ENCODE assay signal across 9 cellular contexts in the genomic region with DNA sequence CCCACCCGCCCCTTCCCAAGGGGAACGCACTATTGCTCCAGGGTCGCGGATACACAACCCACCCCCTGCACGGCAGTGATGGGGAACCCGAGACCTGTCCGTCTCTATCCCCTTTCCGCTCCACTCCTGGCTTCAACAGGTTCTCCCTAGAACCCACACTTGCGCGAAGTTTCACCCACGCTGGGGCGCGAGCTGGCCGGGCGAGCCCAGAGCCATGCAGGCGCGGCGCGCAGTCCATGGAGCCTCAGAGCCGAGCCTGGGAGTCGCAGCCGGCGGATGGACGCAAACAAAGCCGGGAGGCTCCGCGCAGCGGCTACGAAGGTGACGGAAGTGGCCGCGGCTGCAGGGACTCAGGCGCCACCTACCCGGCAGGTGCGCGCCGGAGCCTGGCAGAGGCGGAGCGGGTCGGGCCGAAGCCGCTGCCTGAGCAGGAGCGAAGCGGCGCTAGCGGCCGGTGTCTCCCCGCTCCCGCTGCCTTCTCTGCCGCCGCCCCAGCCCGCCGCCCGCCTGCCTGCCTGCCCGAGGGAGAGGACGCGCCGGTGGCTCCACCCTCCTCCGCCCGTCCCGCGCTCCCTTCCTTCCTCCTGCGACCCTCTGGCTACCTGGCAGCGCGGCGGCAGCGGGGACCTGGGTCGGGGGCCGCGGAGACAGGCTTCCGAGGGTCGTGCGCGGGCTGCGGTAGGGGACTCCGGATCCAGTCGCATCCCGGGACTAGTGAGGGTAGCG. TPM values are rescaled to one million over a fixed set of nuclear protein-coding genes. Genes with fewer than 3 reads are reported as not detected.
DNase-seq lines count a peak whose midpoint lies in the region; ATAC-seq, FAIRE-seq and TF ChIP-seq lines count a peak whose summit lies in the region.
"Had no signal": no experiment of that assay in that cellular context is flagged by ENCODE, and none has a peak within 500 bp of the region (broad histone marks: within the 10 kb centered on the region; RNA-seq: fewer than 3 reads in every experiment).

No MANE protein-coding gene starts in this region.

- no peak overlapping the region for H3K27ac ChIP-seq in keratinocyte (ENCODE audit: control insufficient read depth, insufficient read depth, low read length)

- peaks cover 2% of the 10 kb centered on the region for H3K9me3 ChIP-seq in keratinocyte (ENCODE audit: control insufficient read depth, low read depth, low read length)

- H3K4me3 Mint-ChIP-seq in activated T-cell treated with anti-CD3 and anti-CD28 coated beads, Interleukin-2, amount 50 U/mL, for 72 hours = peak overlapping the region; percentile 70 to 85
- peak overlapping the region; percentile 73 for H3K4me3 Mint-ChIP-seq in type B pancreatic cell

- H3K4me3 ChIP-seq in keratinocyte (ENCODE audit: control insufficient read depth in 2 of 3, extremely low read depth in 1 of 3, insufficient read depth in 2 of 3, low read depth in 1 of 3, low read length in 3 of 3) = peak overlapping the region; percentile 13 to 19 (median 14)

- peaks cover 40% of the 10 kb centered on the region for H3K27me3 Mint-ChIP-seq in activated T-cell treated with anti-CD3 and anti-CD28 coated beads, Interleukin-2, amount 50 U/mL, for 72 hours (ENCODE audit: low read depth)
- peaks cover 91% of the 10 kb centered on the region for H3K27me3 Mint-ChIP-seq in type B pancreatic cell

- ATAC-seq in activated T-cell treated with anti-CD3 and anti-CD28 coated beads, Interleukin-2, amount 50 U/mL, for 72 hours (replicated peaks in 1 of 2) = peak; percentile 70 to 76
- ATAC-seq in HG02885 (IDR thresholded peaks at IDR 0.05; ENCODE audit: poor library complexity, unreplicated experiment) = no peak
- ATAC-seq in GM21576 (IDR thresholded peaks at IDR 0.05; ENCODE audit: unreplicated experiment) = no peak

- no peak overlapping the region for H3K27ac Mint-ChIP-seq in activated T-cell treated with anti-CD3 and anti-CD28 coated beads, Interleukin-2, amount 50 U/mL, for 72 hours
- no peak overlapping the region for H3K27ac Mint-ChIP-seq in type B pancreatic cell

- no peaks in the 10 kb centered on the region for H3K79me2 ChIP-seq in keratinocyte (ENCODE audit: control insufficient read depth, insufficient read depth, low read length)

- peaks cover 0 to 7% of the 10 kb centered on the region in 2 donors for H3K36me3 Mint-ChIP-seq in activated T-cell treated with anti-CD3 and anti-CD28 coated beads, Interleukin-2, amount 50 U/mL, for 72 hours (ENCODE audit: insufficient read depth in 2 of 2)
- peaks cover 8% of the 10 kb centered on the region for H3K36me3 Mint-ChIP-seq in type B pancreatic cell

- peaks cover 55% of the 10 kb centered on the region for H3K27me3 ChIP-seq in keratinocyte (ENCODE audit: control insufficient read depth, extremely low read depth, insufficient read depth, low read length)

- H4K20me1 ChIP-seq in keratinocyte (ENCODE audit: control insufficient read depth, extremely low read depth, insufficient read depth, low read length) = peaks cover 2% of the 10 kb centered on the region

- no peak for FAIRE-seq in keratinocyte (lab: Jason Lieb, UNC)
- FAIRE-seq: TTC549 had no signal

- no peaks in the 10 kb centered on the region for H3K4me1 Mint-ChIP-seq in activated T-cell treated with anti-CD3 and anti-CD28 coated beads, Interleukin-2, amount 50 U/mL, for 72 hours (ENCODE audit: low read depth)
- peaks cover 4% of the 10 kb centered on the region for H3K4me1 Mint-ChIP-seq in type B pancreatic cell (ENCODE audit: unreplicated experiment)

- peaks cover 9% of the 10 kb centered on the region for H3K4me1 ChIP-seq in keratinocyte (ENCODE audit: control insufficient read depth, extremely low read depth, insufficient read depth, low read length)

- H3K36me3 ChIP-seq in keratinocyte (ENCODE audit: control insufficient read depth in 2 of 2, extremely low read depth in 1 of 2, insufficient read depth in 2 of 2, low read length in 2 of 2) = no peaks in the 10 kb centered on the region

- TF ChIP-seq POLR2A in erythroblast (IDR thresholded peaks at IDR 0.05; ENCODE audit: low read length) = no peak

- no peak overlapping the region for H3K9ac ChIP-seq in keratinocyte (ENCODE audit: control insufficient read depth, extremely low read depth, insufficient read depth, low read length)

- DNase-seq in stimulated activated CD4-positive, alpha-beta T cell treated with anti-CD3 and anti-CD28 coated beads, Interleukin-15, amount 100 ng/mL, for 24 hours = peak; percentile 64
- no peak for DNase-seq in stimulated activated CD4-positive, alpha-beta T cell treated with anti-CD3 and anti-CD28 coated beads, Interleukin-4, amount 100 ng/mL, for 24 hours
- DNase-seq in activated T-cell treated with anti-CD3 and anti-CD28 coated beads, Interleukin-2, amount 50 U/mL, for 72 hours = peak; percentile 50
- no peak for DNase-seq in keratinocyte (ENCODE audit: low read depth, low spot score)
- DNase-seq in type B pancreatic cell (ENCODE audit: extremely low spot score, unreplicated experiment) = no peak
- no peak for DNase-seq in erythroblast (lab: John Stamatoyannopoulos, UW)

- dilution Hi-C loops in keratinocyte (cut with MboI; ENCODE audit: extremely low pct_ligation_motif_present, low sequenced_read_pairs) = no loop called here

- H3K9me1 ChIP-seq in keratinocyte (ENCODE audit: control insufficient read depth, extremely low read depth, insufficient read depth, low read length) = no peaks in the 10 kb centered on the region

- peak in 1 of 3 experiments; percentile 12 for TF ChIP-seq CTCF in keratinocyte (optimal IDR thresholded peaks at IDR 0.05 in 1 of 3, IDR thresholded peaks at IDR 0.05 in 1 of 3, conservative IDR thresholded peaks at IDR 0.05 in 1 of 3; ENCODE audit: extremely low read depth in 1 of 3, insufficient read depth in 2 of 3, low read length in 3 of 3)
- TF ChIP-seq CTCF in type B pancreatic cell (conservative IDR thresholded peaks at IDR 0.05) = no peak

- peaks cover 1 to 7% of the 10 kb centered on the region in 2 donors for H3K9me3 Mint-ChIP-seq in activated T-cell treated with anti-CD3 and anti-CD28 coated beads, Interleukin-2, amount 50 U/mL, for 72 hours
- H3K9me3 Mint-ChIP-seq in type B pancreatic cell = peaks cover 4% of the 10 kb centered on the region

- peak overlapping the region; percentile 64 for H3K4me2 ChIP-seq in keratinocyte (ENCODE audit: control insufficient read depth, extremely low read depth, insufficient read depth, low read depth, low read length)

- H2AFZ ChIP-seq in keratinocyte (ENCODE audit: control insufficient read depth, low read length) = no peak overlapping the region

RNA-seq across cellular contexts. Expression of a gene that starts 14.0 kb away (rescaled TPM):
- not detected for total RNA-seq in activated T-cell treated with anti-CD3 and anti-CD28 coated beads, Interleukin-2, amount 50 U/mL, for 72 hours
- not detected in 3 replicates for polyA plus RNA-seq in keratinocyte
- polyA plus RNA-seq in keratinocyte (2011; ENCODE audit: low read depth) = not detected
- not detected in 2 replicates for polyA plus RNA-seq in keratinocyte (2011; cell fraction: cytosol; rRNA removed)
- not detected in 2 replicates for polyA plus RNA-seq in keratinocyte (2011; cell fraction: nucleus; rRNA removed)
- not detected in 2 replicates for polyA plus RNA-seq in keratinocyte (2012; ENCODE audit: low replicate concordance)
- not detected in 3 replicates for polyA minus RNA-seq in keratinocyte
- polyA minus RNA-seq in keratinocyte (2011; cell fraction: cytosol; rRNA and poly(A)+ RNA removed) = not detected
- polyA minus RNA-seq in keratinocyte (2011; cell fraction: nucleus; rRNA and poly(A)+ RNA removed) = not detected in 2 replicates
- 0.14 and 0.88 TPM in 2 replicates for total RNA-seq in type B pancreatic cell (ENCODE audit: low replicate concordance)

RNA-seq across cellular contexts. Expression of a gene that starts 35.3 kb away (rescaled TPM):
- not detected for total RNA-seq in activated T-cell treated with anti-CD3 and anti-CD28 coated beads, Interleukin-2, amount 50 U/mL, for 72 hours
- polyA plus RNA-seq in keratinocyte = not detected in 3 replicates
- not detected for polyA plus RNA-seq in keratinocyte (2011; ENCODE audit: low read depth)
- not detected in 2 replicates for polyA plus RNA-seq in keratinocyte (2011; cell fraction: cytosol; rRNA removed)
- polyA plus RNA-seq in keratinocyte (2011; cell fraction: nucleus; rRNA removed) = not detected in 2 replicates
- not detected in 2 replicates for polyA plus RNA-seq in keratinocyte (2012; ENCODE audit: low replicate concordance)
- not detected in 3 replicates for polyA minus RNA-seq in keratinocyte
- not detected for polyA minus RNA-seq in keratinocyte (2011; cell fraction: cytosol; rRNA and poly(A)+ RNA removed)
- polyA minus RNA-seq in keratinocyte (2011; cell fraction: nucleus; rRNA and poly(A)+ RNA removed) = not detected in 2 replicates
- total RNA-seq in type B pancreatic cell (ENCODE audit: low replicate concordance) = 1.5 and 6.5 TPM in 2 replicates

RNA-seq across cellular contexts. Expression of a gene that starts 42.1 kb away (rescaled TPM):
- not detected for total RNA-seq in activated T-cell treated with anti-CD3 and anti-CD28 coated beads, Interleukin-2, amount 50 U/mL, for 72 hours
- polyA plus RNA-seq in keratinocyte = not detected in 3 replicates
- not detected for polyA plus RNA-seq in keratinocyte (2011; ENCODE audit: low read depth)
- not detected in 2 replicates for polyA plus RNA-seq in keratinocyte (2011; cell fraction: cytosol; rRNA removed)
- not detected in 2 replicates for polyA plus RNA-seq in keratinocyte (2011; cell fraction: nucleus; rRNA removed)
- polyA plus RNA-seq in keratinocyte (2012; ENCODE audit: low replicate concordance) = not detected in 2 replicates
- not detected in 3 replicates for polyA minus RNA-seq in keratinocyte
- not detected for polyA minus RNA-seq in keratinocyte (2011; cell fraction: cytosol; rRNA and poly(A)+ RNA removed)
- polyA minus RNA-seq in keratinocyte (2011; cell fraction: nucleus; rRNA and poly(A)+ RNA removed) = not detected in 2 replicates
- 0.27 and 1.5 TPM in 2 replicates for total RNA-seq in type B pancreatic cell (ENCODE audit: low replicate concordance)

Comparison
In these comparisons a context has a peak if more than half of its experiments do, and no peak if none do; other contexts are left out.
1. DNase-seq: peak in stimulated activated CD4-positive, alpha-beta T cell treated with anti-CD3 and anti-CD28 coated beads, Interleukin-15, amount 100 ng/mL, for 24 hours (single experiment) and activated T-cell treated with anti-CD3 and anti-CD28 coated beads, Interleukin-2, amount 50 U/mL, for 72 hours (2 of 2); none in stimulated activated CD4-positive, alpha-beta T cell treated with anti-CD3 and anti-CD28 coated beads, Interleukin-4, amount 100 ng/mL, for 24 hours (single experiment), keratinocyte (single experiment), type B pancreatic cell (single experiment) and erythroblast (0 of 2).
2. ATAC-seq: peak in activated T-cell treated with anti-CD3 and anti-CD28 coated beads, Interleukin-2, amount 50 U/mL, for 72 hours (2 of 2); none in HG02885 (single experiment) and GM21576 (single experiment).